ENCODE assay signal across 8 cellular contexts in genomic region chr7:92691578-92691977, GRCh38.
DNase-seq lines count a peak whose midpoint lies in the region; ATAC-seq and TF ChIP-seq lines count a peak whose summit lies in the region.

No MANE protein-coding gene starts in this region.

- H3K36me3 ChIP-seq in Caco-2 (ENCODE audit: control insufficient read depth, insufficient read depth, low read length): no peaks in the 10 kb centered on the region

- no peaks in the 10 kb centered on the region for H3K9me3 ChIP-seq in Caco-2

- POLR2A ChIA-PET in Caco-2 (lab: Charles Lee): no interaction called here

- peak overlapping the region; percentile 89 for H3K27ac Mint-ChIP-seq in Caco-2 (ENCODE audit: unreplicated experiment)

- peak in 1 of 2 experiments; percentile 60 for DNase-seq in Caco-2
- DNase-seq in NCI-H526 treated with DMSO at 0.1 percent for 48 hours (lab: John Stamatoyannopoulos, UW): peak; percentile 77
- DNase-seq in amniotic stem cell (lab: John Stamatoyannopoulos, UW): peak; percentile 36
- DNase-seq in kidney tubule cell (ENCODE audit: low spot score): peak; percentile 39
- no peak for DNase-seq in ecto neural progenitor cell (ENCODE audit: low spot score)

- no peak overlapping the region for H3K4me3 ChIP-seq in Caco-2 (ENCODE audit: low read depth, low read length)

- ATAC-seq in GM18868 (IDR thresholded peaks at IDR 0.05; ENCODE audit: unreplicated experiment) (peak; percentile 93), HG03139 (IDR thresholded peaks at IDR 0.05; ENCODE audit: unreplicated experiment) (peak; percentile 49), HG03025 (IDR thresholded peaks at IDR 0.05; ENCODE audit: low FRiP score, unreplicated experiment) (no peak)

- no peaks in the 10 kb centered on the region for H3K27me3 ChIP-seq in Caco-2 (replicated peaks; ENCODE audit: control insufficient read depth, insufficient read depth, low read length)

- intact Hi-C loops in Caco-2 (cut with micrococcal nuclease; ENCODE audit: unreplicated experiment): loop anchor here (1.0 kb wide), 4 partner anchors 70 to 364 kb away; no protein-coding TSS in a partner anchor

- TF ChIP-seq CTCF in Caco-2 (IDR thresholded peaks at IDR 0.05; ENCODE audit: insufficient read depth in 1 of 2, low read depth in 1 of 2, low read length in 1 of 2, severe bottlenecking in 1 of 2, unreplicated experiment in 1 of 2): peak; percentile 59 to 62

- H3K4me3 Mint-ChIP-seq in Caco-2 (ENCODE audit: unreplicated experiment): no peak overlapping the region

- peaks cover 40% of the 10 kb centered on the region for H3K4me1 ChIP-seq in Caco-2

- CTCF ChIA-PET in Caco-2 (lab: Charles Lee): no interaction called here

- no peaks in the 10 kb centered on the region for H3K9me3 Mint-ChIP-seq in Caco-2 (ENCODE audit: unreplicated experiment)

- peaks cover 20% of the 10 kb centered on the region for H3K4me1 Mint-ChIP-seq in Caco-2 (ENCODE audit: low read depth, unreplicated experiment)

- H3K27me3 Mint-ChIP-seq in Caco-2 (ENCODE audit: insufficient read depth, unreplicated experiment): no peaks in the 10 kb centered on the region

- BruUV-seq in Caco-2 (replicated peaks; lab: Mats Ljungman, UMichigan): no TSS peak

- H3K36me3 Mint-ChIP-seq in Caco-2 (ENCODE audit: insufficient read depth, unreplicated experiment): peaks cover 62% of the 10 kb centered on the region
